8 cellular contexts compared by ENCODE assay signal in the genomic region with DNA sequence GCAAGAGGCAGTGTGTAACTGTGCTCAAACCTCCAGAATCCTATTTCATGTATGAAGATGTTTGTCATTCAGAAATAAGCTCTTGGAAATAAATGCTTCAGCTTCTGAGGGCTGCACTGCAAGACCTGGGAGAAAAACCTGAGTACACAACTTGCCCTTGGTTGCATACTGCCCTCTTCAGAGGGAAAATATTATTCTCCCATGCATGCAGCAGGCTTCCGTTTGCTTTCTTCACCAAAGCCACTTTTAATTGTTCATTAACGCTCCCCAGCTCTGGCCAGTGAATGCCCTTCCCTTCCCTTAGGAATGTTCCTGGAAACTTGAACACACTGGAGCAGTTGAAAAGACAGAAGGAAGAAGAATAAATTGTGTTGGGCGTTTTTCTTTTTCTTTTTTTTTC. TPM values are rescaled to one million over a fixed set of nuclear protein-coding genes. Genes with fewer than 3 reads are reported as not detected.
A peak's percentile ranks its signal among the peaks of the same experiment; 100 is the strongest.
DNase-seq lines count a peak whose midpoint lies in the region; TF ChIP-seq lines count a peak whose summit lies in the region.

No MANE protein-coding gene starts in this region.

- H3K27ac ChIP-seq in MM.1S (ENCODE audit: low read length) = no peak overlapping the region
- no peak overlapping the region for H3K27ac ChIP-seq in brain microvascular endothelial cell

- no peaks in the 10 kb centered on the region for H3K9me3 Mint-ChIP-seq in mesothelial cell of epicardium

- no peaks in the 10 kb centered on the region for H3K9me3 ChIP-seq in MM.1S (replicated peaks; ENCODE audit: insufficient read depth, low read length)

- H3F3A ChIP-seq in MM.1S (ENCODE audit: insufficient read depth, low read length) = peaks cover 15% of the 10 kb centered on the region

- H3K27me3 ChIP-seq in MM.1S (replicated peaks; ENCODE audit: insufficient read depth, low read length) (no peaks in the 10 kb centered on the region), brain microvascular endothelial cell (replicated peaks) (peaks cover 14% of the 10 kb centered on the region)

- peaks cover 30% of the 10 kb centered on the region for H3K27me3 Mint-ChIP-seq in mesothelial cell of epicardium (ENCODE audit: low read depth)

- peaks cover 40% of the 10 kb centered on the region for H3K4me1 Mint-ChIP-seq in mesothelial cell of epicardium

- H3K4me3 ChIP-seq in MM.1S (ENCODE audit: low read length) (no peak overlapping the region), brain microvascular endothelial cell (ENCODE audit: low read depth, low read length) (no peak overlapping the region)

- DNase-seq in NCI-H2227 (lab: John Stamatoyannopoulos, UW; ENCODE audit: unreplicated experiment) = peak; percentile 16
- no peak for DNase-seq in NCI-H2227 treated with DMSO at 0.1 percent for 48 hours (lab: John Stamatoyannopoulos, UW)
- DNase-seq in MM.1S = peak; percentile 69
- DNase-seq in brain microvascular endothelial cell = no peak
- DNase-seq in mesothelial cell of epicardium (ENCODE audit: low spot score in 2 of 2, unreplicated experiment in 2 of 2) = no peak
- no peak for DNase-seq in dedifferentiated amniotic fluid mesenchymal stem cell (ENCODE audit: extremely low spot score)
- DNase-seq in NCI-H345 (lab: John Stamatoyannopoulos, UW) = no peak
- no peak for DNase-seq in AG08395 (ENCODE audit: low spot score)

- in situ Hi-C loops in brain microvascular endothelial cell (cut with HindIII; ENCODE audit: low pct_ligation_motif_present, low sequenced_read_pairs) = no loop called here

- no peaks in the 10 kb centered on the region for H3K36me3 ChIP-seq in MM.1S (replicated peaks; ENCODE audit: insufficient read depth, low read length)
- no peaks in the 10 kb centered on the region for H3K36me3 ChIP-seq in brain microvascular endothelial cell (replicated peaks)

- no peaks in the 10 kb centered on the region for H3K9me2 ChIP-seq in MM.1S (replicated peaks; ENCODE audit: insufficient read depth, low read length)

- no peaks in the 10 kb centered on the region for H4K20me1 ChIP-seq in MM.1S (ENCODE audit: insufficient read depth, low read length)

- H3K9ac ChIP-seq in MM.1S (ENCODE audit: low read length) = no peak overlapping the region

- TF ChIP-seq CTCF in MM.1S (IDR thresholded peaks at IDR 0.05; ENCODE audit: low read length) (peak; percentile 67), brain microvascular endothelial cell (IDR thresholded peaks at IDR 0.05; ENCODE audit: low read depth, low read length, missing control alignments) (peak; percentile 49), mesothelial cell of epicardium (IDR thresholded peaks at IDR 0.05; ENCODE audit: unreplicated experiment) (no peak)

- no peak overlapping the region for H3K4me3 Mint-ChIP-seq in mesothelial cell of epicardium

- peaks cover 9% of the 10 kb centered on the region for H3K4me1 ChIP-seq in MM.1S (ENCODE audit: low read length)

- H3K27ac Mint-ChIP-seq in mesothelial cell of epicardium = peak overlapping the region; percentile 44

- no peaks in the 10 kb centered on the region for H3K36me3 Mint-ChIP-seq in mesothelial cell of epicardium

- H2AFZ ChIP-seq in MM.1S (ENCODE audit: low read length) = no peak overlapping the region

- no peak overlapping the region for H3K4me2 ChIP-seq in MM.1S (ENCODE audit: low read depth, low read length)

- H3K79me2 ChIP-seq in MM.1S (ENCODE audit: low read length) = peaks cover 25% of the 10 kb centered on the region

RNA-seq across cellular contexts. Expression of gene WHRN, which starts 2.5 kb away (rescaled TPM):
- 25.5 to 28.2 TPM (median 27.5 TPM) in 3 replicates for total RNA-seq in mesothelial cell of epicardium

Comparison
In these comparisons a context has a peak if more than half of its experiments do, and no peak if none do; other contexts are left out.
1. DNase-seq: peak in NCI-H2227 (single experiment) and MM.1S (single experiment); none in NCI-H2227 treated with DMSO at 0.1 percent for 48 hours (single experiment), brain microvascular endothelial cell (single experiment), mesothelial cell of epicardium (0 of 2), dedifferentiated amniotic fluid mesenchymal stem cell (single experiment), NCI-H345 (single experiment) and AG08395 (single experiment).